Comparison of ENCODE assay signal across 19 cellular contexts in the genomic region with DNA sequence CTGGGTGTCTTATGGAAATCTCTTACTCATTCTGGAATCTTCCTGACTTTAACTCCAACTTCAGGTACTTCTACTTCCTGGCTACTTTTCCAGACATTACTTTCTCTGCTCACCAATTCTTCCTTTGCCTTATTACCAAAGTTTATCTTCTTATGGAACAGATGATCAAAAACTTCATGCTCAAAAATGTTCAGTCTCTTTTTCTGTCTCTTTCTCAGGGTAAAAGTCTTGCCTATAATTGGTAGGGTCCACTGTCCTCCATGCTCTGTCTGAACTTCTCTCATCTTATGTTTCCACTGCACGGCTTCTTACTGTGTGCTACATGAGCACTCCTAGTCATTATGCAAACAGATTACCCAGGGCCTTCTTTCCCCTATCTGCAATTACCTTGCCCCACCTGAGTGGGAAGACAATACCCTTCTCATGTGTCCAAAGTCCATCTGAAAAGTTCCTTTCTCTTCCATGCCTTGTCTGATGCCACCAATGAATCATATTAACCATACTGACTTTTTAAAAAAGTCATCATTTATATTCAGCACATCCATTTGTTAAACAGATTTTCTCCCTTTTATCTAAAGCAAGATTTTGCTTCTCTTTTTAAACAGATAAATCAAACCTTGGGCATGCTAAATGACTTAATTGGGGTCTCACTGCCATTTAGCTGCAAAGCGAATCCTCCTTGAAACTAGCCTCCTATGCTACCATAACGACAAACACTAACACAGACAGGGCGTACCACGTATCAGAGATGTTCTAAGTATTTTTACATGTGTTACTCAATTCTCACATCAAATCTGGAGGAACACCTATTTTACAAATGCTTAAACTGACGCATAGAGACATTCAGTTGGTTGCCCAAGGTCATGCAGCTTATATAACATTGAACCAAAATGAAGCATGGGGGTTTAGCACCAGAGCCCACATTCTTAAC. TPM values are rescaled to one million over a fixed set of nuclear protein-coding genes. Genes with fewer than 3 reads are reported as not detected.
DNase-seq lines count a peak whose midpoint lies in the region; ATAC-seq and TF ChIP-seq lines count a peak whose summit lies in the region.
"Had no signal": no experiment of that assay in that cellular context is flagged by ENCODE, and none has a peak within 500 bp of the region (broad histone marks: within the 10 kb centered on the region; RNA-seq: fewer than 3 reads in every experiment).

No MANE protein-coding gene starts in this region.

- DNase-seq in DMS53 (lab: John Stamatoyannopoulos, UW): peak; percentile 75
- peak; percentile 88 for DNase-seq in LoVo (ENCODE audit: low spot score)
- no peak for DNase-seq in endodermal cell
- DNase-seq in progenitor cell of endocrine pancreas (ENCODE audit: low spot score, unreplicated experiment): no peak
- DNase-seq in stimulated activated CD4-positive, alpha-beta T cell treated with anti-CD3 and anti-CD28 coated beads, Interleukin-12 subunit alpha, Interleukin-12 subunit beta, amount 100 ng/mL, for 4 hours: no peak
- DNase-seq in SJCRH30: no peak
- DNase-seq in activated naive CD4-positive, alpha-beta T cell treated with Interleukin-2 at 50 U/mL for 16 hours: no peak
- DNase-seq: activated CD4-positive, CD25-positive, alpha-beta regulatory T cell treated with anti-CD3 and anti-CD28 coated beads, Interleukin-2, amount 50 U/mL, for 72 hours; activated gamma-delta T cell; Kasumi-1; NCI-H1417 treated with DMSO at 0.1 percent for 48 hours; NCI-H524 treated with DMSO at 0.1 percent for 48 hours; T-helper 2 cell had no signal

- H3K4me3 ChIP-seq in endodermal cell (ENCODE audit: low read length): peak overlapping the region; percentile 8
- H3K4me3 ChIP-seq in SJCRH30: no peak overlapping the region
- H3K4me3 ChIP-seq: ascending aorta, smooth muscle cell, vagina had no signal

- H3K27ac ChIP-seq in endodermal cell (ENCODE audit: low read depth, low read length): no peak overlapping the region
- no peak overlapping the region for H3K27ac ChIP-seq in SJCRH30
- H3K27ac ChIP-seq: vagina had no signal

- ATAC-seq in GM21717 (IDR thresholded peaks at IDR 0.05; ENCODE audit: unreplicated experiment): no peak
- ATAC-seq: stimulated activated memory B cell treated with anti-CD40 and anti-IgM and Interleukin-4, amounts not matched to agents 10 μg/mL and 1 μg/mL and 100 μg/mL, for 72 hours had no signal

- no peaks in the 10 kb centered on the region for H3K36me3 ChIP-seq in endodermal cell (ENCODE audit: control insufficient read depth, insufficient read depth, low read length)
- H3K36me3 ChIP-seq in SJCRH30: peaks cover 6% of the 10 kb centered on the region
- H3K36me3 ChIP-seq: ascending aorta, vagina had no signal

- H3K9me3 Mint-ChIP-seq in endodermal cell (no peaks in the 10 kb centered on the region), progenitor cell of endocrine pancreas (ENCODE audit: low read depth) (no peaks in the 10 kb centered on the region)
- H3K9me3 Mint-ChIP-seq: dendritic cell treated with granulocyte-macrophage colony-stimulating factor and Interleukin-4, amounts not matched to agents 40 ng/mL and 50 ng/mL, for 4 days had no signal

- H3K27ac Mint-ChIP-seq in endodermal cell (no peak overlapping the region), progenitor cell of endocrine pancreas (peak overlapping the region; percentile 64)
- H3K27ac Mint-ChIP-seq: dendritic cell treated with granulocyte-macrophage colony-stimulating factor and Interleukin-4, amounts not matched to agents 40 ng/mL and 50 ng/mL, for 4 days; stimulated activated memory B cell treated with anti-CD40 and anti-IgM and Interleukin-4, amounts not matched to agents 10 μg/mL and 1 μg/mL and 100 μg/mL, for 72 hours had no signal

- no peaks in the 10 kb centered on the region for H3K36me3 Mint-ChIP-seq in endodermal cell (ENCODE audit: low read depth)
- H3K36me3 Mint-ChIP-seq in progenitor cell of endocrine pancreas (ENCODE audit: insufficient read depth): peaks cover 22% of the 10 kb centered on the region
- H3K36me3 Mint-ChIP-seq: stimulated activated memory B cell treated with anti-CD40 and anti-IgM and Interleukin-4, amounts not matched to agents 10 μg/mL and 1 μg/mL and 100 μg/mL, for 72 hours had no signal

- H3K4me1 Mint-ChIP-seq in endodermal cell: peaks cover 27% of the 10 kb centered on the region
- peaks cover 37% of the 10 kb centered on the region for H3K4me1 Mint-ChIP-seq in progenitor cell of endocrine pancreas (ENCODE audit: low read depth)
- H3K4me1 Mint-ChIP-seq: stimulated activated memory B cell treated with anti-CD40 and anti-IgM and Interleukin-4, amounts not matched to agents 10 μg/mL and 1 μg/mL and 100 μg/mL, for 72 hours had no signal

- H3K9ac ChIP-seq in endodermal cell (ENCODE audit: extremely low read depth, low read length, poor library complexity, severe bottlenecking): no peak overlapping the region

- H3K9me3 ChIP-seq in endodermal cell (ENCODE audit: control insufficient read depth, low read length) (peaks cover 5% of the 10 kb centered on the region), SJCRH30 (replicated peaks) (no peaks in the 10 kb centered on the region)
- H3K9me3 ChIP-seq: ascending aorta, vagina had no signal

- H3K27me3 ChIP-seq in endodermal cell (ENCODE audit: control insufficient read depth, insufficient read depth, low read length, poor library complexity, severe bottlenecking) (no peaks in the 10 kb centered on the region), SJCRH30 (no peaks in the 10 kb centered on the region)
- H3K27me3 ChIP-seq: ascending aorta, vagina had no signal

- peaks cover 23% of the 10 kb centered on the region for H3K27me3 Mint-ChIP-seq in endodermal cell (ENCODE audit: insufficient read depth)
- H3K27me3 Mint-ChIP-seq in progenitor cell of endocrine pancreas: no peaks in the 10 kb centered on the region
- H3K27me3 Mint-ChIP-seq: dendritic cell treated with granulocyte-macrophage colony-stimulating factor and Interleukin-4, amounts not matched to agents 40 ng/mL and 50 ng/mL, for 4 days; stimulated activated memory B cell treated with anti-CD40 and anti-IgM and Interleukin-4, amounts not matched to agents 10 μg/mL and 1 μg/mL and 100 μg/mL, for 72 hours had no signal

- H3K4me1 ChIP-seq in endodermal cell (ENCODE audit: control insufficient read depth, insufficient read depth, low read length) (peaks cover 4% of the 10 kb centered on the region), SJCRH30 (peaks cover 7% of the 10 kb centered on the region)

- no peak for TF ChIP-seq CTCF in endodermal cell (conservative IDR thresholded peaks at IDR 0.05)
- no peak for TF ChIP-seq CTCF in progenitor cell of endocrine pancreas (IDR thresholded peaks at IDR 0.05; ENCODE audit: unreplicated experiment)

- H3K4me3 Mint-ChIP-seq in endodermal cell (no peak overlapping the region), progenitor cell of endocrine pancreas (ENCODE audit: low read depth) (peak overlapping the region; percentile 4)
- H3K4me3 Mint-ChIP-seq: dendritic cell treated with granulocyte-macrophage colony-stimulating factor and Interleukin-4, amounts not matched to agents 40 ng/mL and 50 ng/mL, for 4 days; stimulated activated memory B cell treated with anti-CD40 and anti-IgM and Interleukin-4, amounts not matched to agents 10 μg/mL and 1 μg/mL and 100 μg/mL, for 72 hours had no signal

- 93 to 99% methylated on average over 6 of the region's 6 CpGs for WGBS in endodermal cell (ENCODE audit: insufficient coverage in 1 of 2, insufficient read length in 1 of 2), 2 experiments

RNA-seq across cellular contexts. Expression of a gene that starts 48.8 kb away (rescaled TPM):
- total RNA-seq in endodermal cell: under 1 TPM; 0.09 to 0.15 TPM
- 61.5 TPM for polyA plus RNA-seq in endodermal cell (2013, experiment 1 of 2)
- 61.9 TPM for polyA plus RNA-seq in endodermal cell (2013, experiment 2 of 2)
- 136 and 137 TPM in 2 replicates for total RNA-seq in progenitor cell of endocrine pancreas
- total RNA-seq in SJCRH30 (2014; rRNA removed; shearing (Covaris generic)): 37.0 and 39.3 TPM in 2 replicates

Comparison
In these comparisons a context has a peak if more than half of its experiments do, and no peak if none do; other contexts are left out.
1. DNase-seq: peak in DMS53 (single experiment) and LoVo (single experiment); none in endodermal cell (single experiment), progenitor cell of endocrine pancreas (single experiment), stimulated activated CD4-positive, alpha-beta T cell treated with anti-CD3 and anti-CD28 coated beads, Interleukin-12 subunit alpha, Interleukin-12 subunit beta, amount 100 ng/mL, for 4 hours (single experiment), SJCRH30 (0 of 2) and activated naive CD4-positive, alpha-beta T cell treated with Interleukin-2 at 50 U/mL for 16 hours (single experiment).
2. RNA of a gene that starts 48.8 kb away (total RNA-seq): 136 to 137 TPM in progenitor cell of endocrine pancreas and 37.0 to 39.3 TPM in SJCRH30; 0.09 to 0.15 TPM in endodermal cell; every median in the first group is over 10 times any median in the second.